Comparison of ENCODE assay signal across 20 cellular contexts in genomic region chr1:217770895-217771294, GRCh38.
DNase-seq lines count a peak whose midpoint lies in the region; TF ChIP-seq lines count a peak whose summit lies in the region.
"Had no signal": no experiment of that assay in that cellular context is flagged by ENCODE, and none has a peak within 500 bp of the region (broad histone marks: within the 10 kb centered on the region; RNA-seq: fewer than 3 reads in every experiment).

No MANE protein-coding gene starts in this region.

- no peak overlapping the region for H3K27ac Mint-ChIP-seq in endodermal cell
- H3K27ac Mint-ChIP-seq: B cell; CD4-positive, alpha-beta T cell; CD8-positive, alpha-beta memory T cell; HFFc6 had no signal

- H3K36me3 Mint-ChIP-seq in endodermal cell (ENCODE audit: low read depth), result no peaks in the 10 kb centered on the region
- H3K36me3 Mint-ChIP-seq: CD8-positive, alpha-beta memory T cell had no signal

- WGBS in endodermal cell (ENCODE audit: insufficient coverage in 1 of 2, insufficient read length in 1 of 2), 2 experiments, result 68% methylated on average over 3 of the region's 3 CpGs; no CpG with 5 or more reads in 1 of the 2 experiments

- no peaks in the 10 kb centered on the region for H3K4me1 ChIP-seq in endodermal cell (ENCODE audit: control insufficient read depth, insufficient read depth, low read length)
- H3K4me1 ChIP-seq: BLaER1, HAP-1 had no signal

- no peaks in the 10 kb centered on the region for H3K9me3 ChIP-seq in endodermal cell (ENCODE audit: control insufficient read depth, low read length)
- H3K9me3 ChIP-seq: BLaER1, HAP-1 had no signal

- H3K36me3 ChIP-seq in endodermal cell (ENCODE audit: control insufficient read depth, insufficient read depth, low read length), result no peaks in the 10 kb centered on the region
- H3K36me3 ChIP-seq: BLaER1, HAP-1 had no signal

- no peak overlapping the region for H3K9ac ChIP-seq in endodermal cell (ENCODE audit: extremely low read depth, low read length, poor library complexity, severe bottlenecking)
- H3K9ac ChIP-seq: BLaER1, GM23248 had no signal

- no peaks in the 10 kb centered on the region for H3K27me3 Mint-ChIP-seq in endodermal cell (ENCODE audit: insufficient read depth)
- H3K27me3 Mint-ChIP-seq: B cell; CD4-positive, alpha-beta T cell; CD8-positive, alpha-beta memory T cell had no signal

- H3K4me3 ChIP-seq in endodermal cell (ENCODE audit: low read length), result no peak overlapping the region
- H3K4me3 ChIP-seq: BLaER1, GM12878, GM23248, HAP-1 had no signal

- H3K27ac ChIP-seq in endodermal cell (ENCODE audit: low read depth, low read length), result no peak overlapping the region
- H3K27ac ChIP-seq: 22Rv1, BLaER1, C4-2B, GM23248 had no signal

- no peaks in the 10 kb centered on the region for H3K27me3 ChIP-seq in endodermal cell (ENCODE audit: control insufficient read depth, insufficient read depth, low read length, poor library complexity, severe bottlenecking)
- H3K27me3 ChIP-seq: BLaER1 had no signal

- DNase-seq in DMS53 (lab: John Stamatoyannopoulos, UW) (peak; percentile 41), DMS53 treated with DMSO at 0.1 percent for 48 hours (lab: John Stamatoyannopoulos, UW; ENCODE audit: unreplicated experiment) (no peak), endodermal cell (peak; percentile 57), iPS-NIHi7 (ENCODE audit: extremely low spot score) (peak; percentile 12), retina (peak; percentile 45), HT-29 (ENCODE audit: low spot score) (no peak), kidney glomerular epithelial cell (lab: John Stamatoyannopoulos, UW) (no peak), cerebellum (ENCODE audit: low spot score) (no peak)
- DNase-seq: CD4-positive, alpha-beta T cell; CD8-positive, alpha-beta memory T cell; DMS 273 treated with DMSO at 0.1 percent for 48 hours; DND-41; GM23248; HFFc6 had no signal

- TF ChIP-seq CTCF in endodermal cell (conservative IDR thresholded peaks at IDR 0.05), result no peak

- no peaks in the 10 kb centered on the region for H3K9me3 Mint-ChIP-seq in endodermal cell
- H3K9me3 Mint-ChIP-seq: CD4-positive, alpha-beta T cell had no signal

- H3K4me3 Mint-ChIP-seq in endodermal cell, result no peak overlapping the region
- H3K4me3 Mint-ChIP-seq: B cell; CD4-positive, alpha-beta T cell; CD8-positive, alpha-beta memory T cell; HFFc6 had no signal

- H3K4me1 Mint-ChIP-seq in endodermal cell, result peaks cover 3% of the 10 kb centered on the region
- H3K4me1 Mint-ChIP-seq: B cell; CD8-positive, alpha-beta memory T cell had no signal

Comparison
In these comparisons a context has a peak if more than half of its experiments do, and no peak if none do; other contexts are left out.
1. DNase-seq: peak in DMS53 (single experiment), endodermal cell (single experiment), iPS-NIHi7 (single experiment) and retina (single experiment); none in DMS53 treated with DMSO at 0.1 percent for 48 hours (single experiment), HT-29 (single experiment), kidney glomerular epithelial cell (single experiment) and cerebellum (single experiment).